ENCODE assay signal across 1 cellular context in genomic region chr10:117549100-117549499, GRCh38.
TF ChIP-seq lines count a peak whose summit lies in the region.

No MANE protein-coding gene starts in this region.

TF ChIP-seq in GM12878, 131 proteins besides CTCF, POLR2A, EP300 and RAD21 (continued from another document):
- TF ChIP-seq ZBTB40 (IDR thresholded peaks at IDR 0.05; ENCODE audit: borderline replicate concordance) = peak; percentile 51; the same call in 1 of the 2 replicates
- TF ChIP-seq CHD2 (IDR thresholded peaks at IDR 0.05; ENCODE audit: borderline replicate concordance, low read depth, low read length) = no peak
TF ChIP-seq in GM12878: peak in this region for 1.
